ENCODE assay signal across 19 cellular contexts in the genomic region with DNA sequence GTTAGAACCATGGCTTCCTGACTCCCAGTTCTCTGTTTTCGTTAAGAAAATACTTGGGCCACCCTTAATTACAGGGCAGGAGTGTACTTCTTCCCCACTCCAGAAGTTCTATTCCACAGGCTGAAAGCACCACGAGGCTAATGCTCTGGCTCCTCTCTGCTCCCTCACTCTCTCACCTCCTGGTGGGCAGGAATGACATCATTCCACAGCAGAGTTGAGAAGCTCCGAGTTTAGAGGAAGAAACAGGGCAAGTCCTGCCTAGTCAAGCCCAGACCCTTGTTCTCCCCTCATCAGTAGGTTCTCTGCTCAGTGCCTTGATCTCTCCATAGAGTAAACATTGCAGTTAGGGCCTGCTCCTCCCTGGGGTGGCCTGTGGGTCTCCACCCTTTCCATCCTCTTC.
"Had no signal": no experiment of that assay in that cellular context is flagged by ENCODE, and none has a peak within 500 bp of the region (broad histone marks: within the 10 kb centered on the region; RNA-seq: fewer than 3 reads in every experiment).

No MANE protein-coding gene starts in this region.

- DNase-seq: dermis blood vessel endothelial cell; effector memory CD4-positive, alpha-beta T cell; erythroblast; left cardiac atrium; left lung; mesenchymal stem cell; naive thymus-derived CD8-positive, alpha-beta T cell; stimulated activated CD4-positive, alpha-beta T cell treated with anti-CD3 and anti-CD28 coated beads, Interleukin-2, amount 100 ng/mL, for 24 hours; stimulated activated CD4-positive, alpha-beta T cell treated with anti-CD3 and anti-CD28 coated beads, Interleukin-4, amount 100 ng/mL, for 24 hours; stimulated activated naive CD4-positive, alpha-beta T cell treated with Interleukin-2 at 50 U/mL for 16 hours; stomach; thyroid gland had no signal

- H3K27ac ChIP-seq: coronary artery, left lung, prostate gland, right atrium auricular region, stomach, thyroid gland, vagina had no signal

- H3K36me3 Mint-ChIP-seq: stimulated activated effector memory CD8-positive, alpha-beta T cell treated with anti-CD3 and anti-CD28 coated beads, Interleukin-12 subunit alpha, Interleukin-12 subunit beta, amount 100 ng/mL, for 72 hours had no signal

- H3K4me1 Mint-ChIP-seq: naive thymus-derived CD8-positive, alpha-beta T cell; stimulated activated effector memory CD8-positive, alpha-beta T cell treated with anti-CD3 and anti-CD28 coated beads, Interleukin-12 subunit alpha, Interleukin-12 subunit beta, amount 100 ng/mL, for 72 hours had no signal

- H3K36me3 ChIP-seq: left lung, prostate gland, right atrium auricular region, stomach, thyroid gland, vagina had no signal

- H3K4me3 ChIP-seq: coronary artery, left lung, prostate gland, right atrium auricular region, smooth muscle cell, stomach, thyroid gland, vagina had no signal

- H3K4me2 ChIP-seq: smooth muscle cell had no signal

- H3K4me3 Mint-ChIP-seq: naive thymus-derived CD8-positive, alpha-beta T cell; stimulated activated effector memory CD8-positive, alpha-beta T cell treated with anti-CD3 and anti-CD28 coated beads, Interleukin-12 subunit alpha, Interleukin-12 subunit beta, amount 100 ng/mL, for 72 hours had no signal

- H3K9me3 ChIP-seq: left lung, prostate gland, right atrium auricular region, stomach, thyroid gland, vagina had no signal

- H3K27ac Mint-ChIP-seq: naive thymus-derived CD8-positive, alpha-beta T cell; stimulated activated effector memory CD8-positive, alpha-beta T cell treated with anti-CD3 and anti-CD28 coated beads, Interleukin-12 subunit alpha, Interleukin-12 subunit beta, amount 100 ng/mL, for 72 hours had no signal

- H3K27me3 ChIP-seq: left lung, right atrium auricular region, stomach, thyroid gland, vagina had no signal

- ATAC-seq: left cardiac atrium; left lung; naive thymus-derived CD8-positive, alpha-beta T cell; sciatic nerve; stimulated activated effector memory CD8-positive, alpha-beta T cell treated with anti-CD3 and anti-CD28 coated beads, Interleukin-12 subunit alpha, Interleukin-12 subunit beta, amount 100 ng/mL, for 72 hours had no signal

- H3K4me1 ChIP-seq: left lung, prostate gland, right atrium auricular region, stomach, thyroid gland, vagina had no signal
